Comparison of ENCODE assay signal across 24 cellular contexts in the genomic region with DNA sequence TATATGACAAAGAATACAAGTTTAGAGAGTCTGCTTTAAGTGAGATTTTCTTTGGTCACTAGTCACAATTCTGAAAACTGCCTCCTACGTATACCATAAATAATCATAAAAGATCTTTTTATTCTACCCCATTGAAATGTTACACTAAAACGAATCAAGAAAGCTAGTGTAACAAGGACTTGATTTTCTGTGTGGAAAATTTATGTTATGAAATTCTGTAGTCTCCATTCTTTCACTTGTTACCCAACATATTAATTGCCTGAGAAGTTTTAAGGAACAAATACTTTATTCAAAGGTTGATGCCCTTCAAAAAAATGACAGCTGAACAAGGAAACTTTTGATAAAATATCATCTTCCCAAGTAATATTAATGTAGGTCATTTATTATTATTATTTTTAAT.
"Had no signal": no experiment of that assay in that cellular context is flagged by ENCODE, and none has a peak within 500 bp of the region (broad histone marks: within the 10 kb centered on the region; RNA-seq: fewer than 3 reads in every experiment).

No MANE protein-coding gene starts in this region.

- H3K27me3 Mint-ChIP-seq: progenitor cell of endocrine pancreas; stimulated activated naive B cell treated with anti-CD40 and anti-IgM and Interleukin-4, amounts not matched to agents 10 μg/mL and 1 μg/mL and 100 μg/mL, for 72 hours; stimulated activated naive CD8-positive, alpha-beta T cell treated with anti-CD3 and anti-CD28 coated beads, Interleukin-15, Interleukin-2, amounts not matched to agents 100 ng/mL and 50 ng/mL, for 24 hours had no signal

- DNase-seq: natural killer cell; occipital lobe; ovary; posterior cingulate gyrus; psoas muscle; right cardiac atrium; right lobe of liver; sigmoid colon; small intestine; stimulated activated CD4-positive, alpha-beta T cell treated with anti-CD3 and anti-CD28 coated beads, Interleukin-15, amount 100 ng/mL, for 24 hours; stimulated activated CD4-positive, alpha-beta T cell treated with anti-CD3 and anti-CD28 coated beads, Interleukin-2, amount 100 ng/mL, for 24 hours; stimulated activated CD4-positive, alpha-beta T cell treated with anti-CD3 and anti-CD28 coated beads, Interleukin-2, amount 100 ng/mL, for 48 hours; stimulated activated CD4-positive, alpha-beta T cell treated with anti-CD3 and anti-CD28 coated beads, Interleukin-4, amount 100 ng/mL, for 24 hours; stimulated activated naive B cell treated with anti-CD40 and anti-IgM and Interleukin-4, amounts not matched to agents 10 μg/mL and 1 μg/mL and 100 μg/mL, for 72 hours; stimulated activated naive CD4-positive, alpha-beta T cell treated with Interleukin-2 at 50 U/mL for 16 hours; stomach; thyroid gland; trophoblast cell; upper lobe of left lung had no signal

- H3K27ac Mint-ChIP-seq: natural killer cell; nephron; neural progenitor cell; progenitor cell of endocrine pancreas; stimulated activated effector memory CD8-positive, alpha-beta T cell treated with anti-CD3 and anti-CD28 coated beads, Interleukin-12 subunit alpha, Interleukin-12 subunit beta, amount 100 ng/mL, for 72 hours; stimulated activated naive B cell treated with anti-CD40 and anti-IgM and Interleukin-4, amounts not matched to agents 10 μg/mL and 1 μg/mL and 100 μg/mL, for 72 hours; stimulated activated naive CD8-positive, alpha-beta T cell treated with anti-CD3 and anti-CD28 coated beads, Interleukin-15, Interleukin-2, amounts not matched to agents 100 ng/mL and 50 ng/mL, for 24 hours had no signal

- H3K36me3 Mint-ChIP-seq: natural killer cell; neural progenitor cell; stimulated activated effector memory CD8-positive, alpha-beta T cell treated with anti-CD3 and anti-CD28 coated beads, Interleukin-12 subunit alpha, Interleukin-12 subunit beta, amount 100 ng/mL, for 72 hours; stimulated activated naive B cell treated with anti-CD40 and anti-IgM and Interleukin-4, amounts not matched to agents 10 μg/mL and 1 μg/mL and 100 μg/mL, for 72 hours had no signal

- H3K4me3 Mint-ChIP-seq: natural killer cell; nephron; neural progenitor cell; stimulated activated effector memory CD8-positive, alpha-beta T cell treated with anti-CD3 and anti-CD28 coated beads, Interleukin-12 subunit alpha, Interleukin-12 subunit beta, amount 100 ng/mL, for 72 hours; stimulated activated naive B cell treated with anti-CD40 and anti-IgM and Interleukin-4, amounts not matched to agents 10 μg/mL and 1 μg/mL and 100 μg/mL, for 72 hours; stimulated activated naive CD8-positive, alpha-beta T cell treated with anti-CD3 and anti-CD28 coated beads, Interleukin-15, Interleukin-2, amounts not matched to agents 100 ng/mL and 50 ng/mL, for 24 hours had no signal

- H3K9me3 Mint-ChIP-seq: natural killer cell; nephron; neural progenitor cell; stimulated activated effector memory CD8-positive, alpha-beta T cell treated with anti-CD3 and anti-CD28 coated beads, Interleukin-12 subunit alpha, Interleukin-12 subunit beta, amount 100 ng/mL, for 72 hours had no signal

- H3K4me1 Mint-ChIP-seq: natural killer cell, nephron, neural progenitor cell had no signal
